ENCODE assay signal across 12 cellular contexts in genomic region chr7:151125459-151125834, GRCh38. TPM values are rescaled to one million over a fixed set of nuclear protein-coding genes. Genes with fewer than 3 reads are reported as not detected.
A peak's percentile ranks its signal among the peaks of the same experiment; 100 is the strongest.
DNase-seq lines count a peak whose midpoint lies in the region; ATAC-seq, FAIRE-seq and TF ChIP-seq lines count a peak whose summit lies in the region.
"Had no signal": no experiment of that assay in that cellular context is flagged by ENCODE, and none has a peak within 500 bp of the region (broad histone marks: within the 10 kb centered on the region; RNA-seq: fewer than 3 reads in every experiment).

No MANE protein-coding gene starts in this region.

- H3K36me3 ChIP-seq in kidney (ENCODE audit: control insufficient read depth in 1 of 2, insufficient read depth in 2 of 2, low read length in 2 of 2) (peaks cover 17 to 25% of the 10 kb centered on the region in 2 donors), subcutaneous abdominal adipose tissue (ENCODE audit: control insufficient read depth in 5 of 5, insufficient read depth in 5 of 5, low read length in 5 of 5) (peaks cover 0 to 89% (median 63%) of the 10 kb centered on the region in 5 donors)

- H3K27me3 Mint-ChIP-seq in HFFc6 (ENCODE audit: insufficient read depth): peaks cover 5% of the 10 kb centered on the region; the same call in 1 of the 2 replicates
- H3K27me3 Mint-ChIP-seq in dendritic cell treated with granulocyte-macrophage colony-stimulating factor and Interleukin-4, amounts not matched to agents 40 ng/mL and 50 ng/mL, for 4 days: no peaks in the 10 kb centered on the region

- H3K36me3 Mint-ChIP-seq in HFFc6 (ENCODE audit: low read depth): peaks cover 23% of the 10 kb centered on the region; the same call in 1 of the 2 replicates
- H3K36me3 Mint-ChIP-seq in dendritic cell treated with granulocyte-macrophage colony-stimulating factor and Interleukin-4, amounts not matched to agents 40 ng/mL and 50 ng/mL, for 4 days (ENCODE audit: low read depth): peaks cover 100% of the 10 kb centered on the region
- H3K36me3 Mint-ChIP-seq: natural killer cell had no signal

- peaks cover 0 to 5% of the 10 kb centered on the region in 2 donors for H3K4me1 ChIP-seq in kidney (ENCODE audit: control insufficient read depth in 1 of 2, insufficient read depth in 1 of 2, low read depth in 1 of 2, low read length in 2 of 2)
- H3K4me1 ChIP-seq in subcutaneous abdominal adipose tissue (ENCODE audit: control insufficient read depth in 5 of 5, insufficient read depth in 5 of 5, low read length in 5 of 5): peaks cover 0 to 11% (median 9%) of the 10 kb centered on the region in 5 donors

- no peak for TF ChIP-seq POLR2A in GM18505 (IDR thresholded peaks at IDR 0.05; ENCODE audit: borderline replicate concordance, extremely low read depth, insufficient read depth, insufficient read length)

- FAIRE-seq in kidney (lab: Jason Lieb, UNC): no peak
- FAIRE-seq: endometrium had no signal

- TF ChIP-seq CTCF in HFFc6 (IDR thresholded peaks at IDR 0.05) (peak; percentile 46), kidney (IDR thresholded peaks at IDR 0.05; ENCODE audit: borderline replicate concordance, extremely low read depth, insufficient read depth) (no peak)

- intact Hi-C loops in dendritic cell treated with granulocyte-macrophage colony-stimulating factor and Interleukin-4, amounts not matched to agents 40 ng/mL and 50 ng/mL, for 4 days (cut with micrococcal nuclease): no loop called here
- intact Hi-C loops in kidney (cut with DNase I): no loop called here

- no peak overlapping the region for H3K27ac ChIP-seq in kidney (ENCODE audit: low read depth in 2 of 2, low read length in 2 of 2)
- no peak overlapping the region for H3K27ac ChIP-seq in subcutaneous abdominal adipose tissue (ENCODE audit: low read depth, low read length)

- H3K27ac Mint-ChIP-seq in HFFc6: no peak overlapping the region
- no peak overlapping the region for H3K27ac Mint-ChIP-seq in dendritic cell treated with granulocyte-macrophage colony-stimulating factor and Interleukin-4, amounts not matched to agents 40 ng/mL and 50 ng/mL, for 4 days
- H3K27ac Mint-ChIP-seq: natural killer cell had no signal

- H3K9me3 ChIP-seq in kidney (ENCODE audit: control insufficient read depth in 1 of 2, low read length in 2 of 2) (no peaks in the 10 kb centered on the region), subcutaneous abdominal adipose tissue (ENCODE audit: control insufficient read depth in 5 of 5, low read length in 5 of 5) (no peaks in the 10 kb centered on the region)
- H3K9me3 ChIP-seq: SK-N-SH had no signal

- ATAC-seq in HG02763 (IDR thresholded peaks at IDR 0.05; ENCODE audit: unreplicated experiment): no peak
- ATAC-seq in HG03432 (IDR thresholded peaks at IDR 0.05; ENCODE audit: unreplicated experiment): no peak
- ATAC-seq in GM18505 (IDR thresholded peaks at IDR 0.05; ENCODE audit: unreplicated experiment): no peak
- ATAC-seq: natural killer cell had no signal

- no peaks in the 10 kb centered on the region for H3K27me3 ChIP-seq in subcutaneous abdominal adipose tissue (ENCODE audit: control insufficient read depth in 5 of 5, insufficient read depth in 4 of 5, low read length in 5 of 5)

- no peak for DNase-seq in HFFc6
- DNase-seq in kidney: no peak
- DNase-seq in LoVo (ENCODE audit: low spot score): no peak
- DNase-seq: natural killer cell, NCI-H2081, SK-N-SH had no signal

- H3K9ac ChIP-seq in kidney (ENCODE audit: low read length in 2 of 2): no peak overlapping the region
- peak overlapping the region in 1 of 5 donors; percentile 37 for H3K9ac ChIP-seq in subcutaneous abdominal adipose tissue (ENCODE audit: low read length in 5 of 5)
- H3K9ac ChIP-seq: SK-N-SH had no signal

- H3K4me1 Mint-ChIP-seq in HFFc6 (ENCODE audit: low read depth): peaks cover 5% of the 10 kb centered on the region; the same call in 1 of the 2 replicates
- H3K4me1 Mint-ChIP-seq in dendritic cell treated with granulocyte-macrophage colony-stimulating factor and Interleukin-4, amounts not matched to agents 40 ng/mL and 50 ng/mL, for 4 days (ENCODE audit: low read depth): peaks cover 21% of the 10 kb centered on the region

- H3K9me3 Mint-ChIP-seq in HFFc6: no peaks in the 10 kb centered on the region
- H3K9me3 Mint-ChIP-seq in dendritic cell treated with granulocyte-macrophage colony-stimulating factor and Interleukin-4, amounts not matched to agents 40 ng/mL and 50 ng/mL, for 4 days: no peaks in the 10 kb centered on the region
- H3K9me3 Mint-ChIP-seq: natural killer cell had no signal

- H3K4me3 ChIP-seq in kidney (ENCODE audit: low read length in 2 of 2) (peak overlapping the region; percentile 12 to 46), subcutaneous abdominal adipose tissue (ENCODE audit: low read depth in 1 of 5, low read length in 5 of 5) (peak overlapping the region in 4 of 5 donors; percentile 44 to 52 (median 51))

- peak overlapping the region; percentile 82 for H3K4me3 Mint-ChIP-seq in HFFc6
- peak overlapping the region; percentile 44 for H3K4me3 Mint-ChIP-seq in dendritic cell treated with granulocyte-macrophage colony-stimulating factor and Interleukin-4, amounts not matched to agents 40 ng/mL and 50 ng/mL, for 4 days
- H3K4me3 Mint-ChIP-seq: natural killer cell had no signal

RNA-seq across cellular contexts. Expression of gene AGAP3, which starts 39.2 kb away (rescaled TPM):
- total RNA-seq in HFFc6 (2021; fragmentation: NEBNext Ultra II Directional; extraction: Animal tissue kit (Norgen Biotek cat#: 25700)): 100 to 1,000 TPM in 1 of 6 experiments, 10 to 100 TPM in 5; 73.3 to 104 (median 82.2) TPM
- total RNA-seq in kidney: 64.4 TPM
- polyA plus RNA-seq in kidney (ENCODE audit: insufficient read depth, low read depth, low replicate concordance): 35.8 TPM

RNA-seq across cellular contexts. Expression of gene GBX1, which starts 42.0 kb away (rescaled TPM):
- total RNA-seq in HFFc6 (2021; fragmentation: NEBNext Ultra II Directional; extraction: Animal tissue kit (Norgen Biotek cat#: 25700)): not detected
- not detected for total RNA-seq in kidney
- not detected for polyA plus RNA-seq in kidney (ENCODE audit: insufficient read depth, low read depth, low replicate concordance)
- total RNA-seq: natural killer cell had no signal
- polyA plus RNA-seq: SK-N-SH had no signal

RNA-seq across cellular contexts. Expression of gene TMUB1, which starts 42.2 kb away (rescaled TPM):
- total RNA-seq in HFFc6 (2021; fragmentation: NEBNext Ultra II Directional; extraction: Animal tissue kit (Norgen Biotek cat#: 25700)): 10 to 100 TPM; 44.0 to 57.8 (median 51.9) TPM
- 36.9 TPM for total RNA-seq in kidney
- polyA plus RNA-seq in kidney (ENCODE audit: insufficient read depth, low read depth, low replicate concordance): 79.9 TPM

RNA-seq across cellular contexts. Expression of gene FASTK, which starts 44.8 kb away (rescaled TPM):
- total RNA-seq in HFFc6 (2021; fragmentation: NEBNext Ultra II Directional; extraction: Animal tissue kit (Norgen Biotek cat#: 25700)): 10 to 100 TPM; 83.8 to 97.0 (median 92.4) TPM
- 71.2 TPM for total RNA-seq in kidney
- polyA plus RNA-seq in kidney (ENCODE audit: insufficient read depth, low read depth, low replicate concordance): 116 TPM
